14 cellular contexts compared by ENCODE assay signal in the genomic region with DNA sequence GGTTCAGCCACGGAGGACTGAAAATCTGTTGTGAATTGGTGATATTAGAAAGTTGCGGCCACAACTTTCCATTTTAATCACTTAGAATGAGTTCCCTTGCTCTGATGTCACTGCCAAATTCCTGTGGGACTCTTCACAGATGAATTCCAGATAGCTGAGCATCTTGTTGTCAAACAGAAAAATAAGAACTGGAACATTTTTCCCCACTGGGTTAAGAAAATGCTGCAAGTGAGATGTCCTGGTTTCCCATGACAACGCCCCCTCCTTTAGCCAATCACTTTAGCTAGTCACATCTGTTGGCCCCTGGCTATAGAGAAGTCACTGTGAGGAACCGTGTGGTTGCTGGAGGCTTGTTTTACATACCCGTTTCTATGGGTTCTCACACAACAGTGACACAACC.
DNase-seq lines count a peak whose midpoint lies in the region; ATAC-seq and TF ChIP-seq lines count a peak whose summit lies in the region.
"Had no signal": no experiment of that assay in that cellular context is flagged by ENCODE, and none has a peak within 500 bp of the region (broad histone marks: within the 10 kb centered on the region; RNA-seq: fewer than 3 reads in every experiment).

No MANE protein-coding gene starts in this region.

- H3K4me3 Mint-ChIP-seq in immature natural killer cell: no peak overlapping the region
- H3K4me3 Mint-ChIP-seq: activated naive CD4-positive, alpha-beta T cell treated with anti-CD3 and anti-CD28 coated beads, Interleukin-2, amount 50 U/mL, for 24 hours had no signal

- H3K4me1 ChIP-seq in SJSA1 (replicated peaks): peaks cover 13% of the 10 kb centered on the region
- no peaks in the 10 kb centered on the region for H3K4me1 ChIP-seq in right cardiac atrium (ENCODE audit: control insufficient read depth, insufficient read depth, low read length)
- no peaks in the 10 kb centered on the region for H3K4me1 ChIP-seq in transverse colon
- H3K4me1 ChIP-seq: Caco-2 had no signal

- in situ Hi-C loops in transverse colon (cut with MboI; ENCODE audit: low pct_ligation_motif_present in 1 of 4, low pct_unique_long_range_greater_than_20kb in 1 of 4, low sequenced_read_pairs in 3 of 4): loop anchor here in 2 of 4 donors (25.0 kb wide), 2 partner anchors 621 to 746 kb away; no protein-coding TSS in a partner anchor

- H3K9me3 Mint-ChIP-seq in immature natural killer cell: no peaks in the 10 kb centered on the region
- H3K9me3 Mint-ChIP-seq: activated naive CD4-positive, alpha-beta T cell treated with anti-CD3 and anti-CD28 coated beads, Interleukin-2, amount 50 U/mL, for 24 hours had no signal

- intact Hi-C loops in right cardiac atrium (cut with DNase I): loop anchor here in 1 of 4 donors (10.0 kb wide), 1 partner anchor 759 kb away; no protein-coding TSS in a partner anchor
- intact Hi-C loops in transverse colon (cut with DNase I; ENCODE audit: low total_unique reads): loop anchor here (10.0 kb wide), 1 partner anchor 629 kb away; no protein-coding TSS in a partner anchor

- no peak for TF ChIP-seq EP300 in transverse colon (IDR thresholded peaks at IDR 0.05; ENCODE audit: low read depth)

- H3K27ac ChIP-seq in SJSA1 (peak overlapping the region; percentile 37), right cardiac atrium (ENCODE audit: low read length) (peak overlapping the region; percentile 40), transverse colon (peak overlapping the region in 1 of 4 donors; percentile 12)

- no peak for TF ChIP-seq CTCF in AG09319 (IDR thresholded peaks at IDR 0.05; ENCODE audit: low read depth, low read length)
- no peak for TF ChIP-seq CTCF in transverse colon (IDR thresholded peaks at IDR 0.05)

- H3K9me3 ChIP-seq in SJSA1 (replicated peaks) (no peaks in the 10 kb centered on the region), right cardiac atrium (ENCODE audit: control insufficient read depth, low read length) (no peaks in the 10 kb centered on the region), transverse colon (no peaks in the 10 kb centered on the region)
- H3K9me3 ChIP-seq: Caco-2 had no signal

- no peak overlapping the region for H3K27ac Mint-ChIP-seq in immature natural killer cell
- H3K27ac Mint-ChIP-seq: activated naive CD4-positive, alpha-beta T cell treated with anti-CD3 and anti-CD28 coated beads, Interleukin-2, amount 50 U/mL, for 24 hours had no signal

- ATAC-seq in GM21619 (IDR thresholded peaks at IDR 0.05; ENCODE audit: unreplicated experiment): peak; percentile 86
- ATAC-seq in right cardiac atrium: peak in 1 of 2 donors; percentile 63
- no peak for ATAC-seq in GM19035 (IDR thresholded peaks at IDR 0.05; ENCODE audit: unreplicated experiment)
- no peak for ATAC-seq in GM21381 (IDR thresholded peaks at IDR 0.05; ENCODE audit: unreplicated experiment)

- H3K4me3 ChIP-seq in SJSA1 (no peak overlapping the region), right cardiac atrium (ENCODE audit: low read length) (no peak overlapping the region), transverse colon (no peak overlapping the region)

- H3K27me3 Mint-ChIP-seq in immature natural killer cell (ENCODE audit: low read depth in 3 of 3): peaks cover 0 to 5% (median 0%) of the 10 kb centered on the region in 3 donors
- H3K27me3 Mint-ChIP-seq: activated naive CD4-positive, alpha-beta T cell treated with anti-CD3 and anti-CD28 coated beads, Interleukin-2, amount 50 U/mL, for 24 hours had no signal

- whole genome bisulfite sequencing in right cardiac atrium: 55% methylated on average over 5 of the region's 5 CpGs
- 57 to 71% methylated on average over 1 to 5 of the region's 5 CpGs for WGBS in transverse colon (ENCODE audit: low coverage in 1 of 2), 2 donors

- TF ChIP-seq POLR2A in transverse colon (IDR thresholded peaks at IDR 0.05): no peak

- H3K27me3 ChIP-seq in SJSA1 (replicated peaks) (no peaks in the 10 kb centered on the region), right cardiac atrium (ENCODE audit: control insufficient read depth, insufficient read depth) (no peaks in the 10 kb centered on the region), transverse colon (no peaks in the 10 kb centered on the region)

- no peaks in the 10 kb centered on the region for H3K36me3 Mint-ChIP-seq in immature natural killer cell
- H3K36me3 Mint-ChIP-seq: activated naive CD4-positive, alpha-beta T cell treated with anti-CD3 and anti-CD28 coated beads, Interleukin-2, amount 50 U/mL, for 24 hours had no signal

- H3K36me3 ChIP-seq in SJSA1 (no peaks in the 10 kb centered on the region), transverse colon (no peaks in the 10 kb centered on the region)

- H3K4me1 Mint-ChIP-seq in immature natural killer cell: no peaks in the 10 kb centered on the region
- H3K4me1 Mint-ChIP-seq: activated naive CD4-positive, alpha-beta T cell treated with anti-CD3 and anti-CD28 coated beads, Interleukin-2, amount 50 U/mL, for 24 hours had no signal

- DNase-seq in AG09319 (ENCODE audit: extremely low read depth, low read depth) (peak; percentile 80), SJSA1 (ENCODE audit: low read depth in 1 of 2, low spot score in 2 of 2) (peak; percentile 43 to 56), right cardiac atrium (no peak), immature natural killer cell (no peak), transverse colon (no peak)
- DNase-seq: Caco-2, hypothalamus, NCI-H1092, posterior cingulate gyrus, T-helper 9 cell had no signal

Comparison
In these comparisons a context has a peak if more than half of its experiments do, and no peak if none do; other contexts are left out.
1. DNase-seq: peak in AG09319 (single experiment) and SJSA1 (2 of 2); none in right cardiac atrium (0 of 3), immature natural killer cell (0 of 3) and transverse colon (single experiment).